13 cellular contexts compared by ENCODE assay signal in the genomic region with DNA sequence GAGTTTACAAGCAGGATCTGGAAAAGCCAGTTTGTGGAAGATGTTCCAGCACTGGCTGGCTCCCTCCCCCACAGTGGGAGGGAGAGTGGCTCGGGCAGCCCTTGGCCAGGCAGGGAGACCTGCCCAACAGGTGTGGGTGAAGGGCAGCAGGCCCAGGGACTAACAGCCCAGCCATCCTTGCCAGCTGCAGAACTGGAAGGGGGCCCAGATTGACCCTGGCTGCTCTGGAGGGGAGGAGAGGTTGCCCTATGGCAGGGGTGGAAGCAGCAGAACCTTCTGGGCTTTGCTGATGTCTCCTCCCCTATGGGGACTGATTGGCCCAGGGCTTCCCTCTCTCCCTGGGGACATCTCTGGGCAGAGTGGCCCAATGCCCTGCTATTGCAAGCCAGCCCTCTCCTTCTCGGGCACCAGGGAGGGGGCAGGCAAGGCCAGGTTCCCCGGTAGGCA. TPM values are rescaled to one million over a fixed set of nuclear protein-coding genes. Genes with fewer than 3 reads are reported as not detected.
A peak's percentile ranks its signal among the peaks of the same experiment; 100 is the strongest.
DNase-seq lines count a peak whose midpoint lies in the region; ATAC-seq and TF ChIP-seq lines count a peak whose summit lies in the region.
"Had no signal": no experiment of that assay in that cellular context is flagged by ENCODE, and none has a peak within 500 bp of the region (broad histone marks: within the 10 kb centered on the region; RNA-seq: fewer than 3 reads in every experiment).

No MANE protein-coding gene starts in this region.

- H3K9me3 ChIP-seq in breast epithelium, result no peaks in the 10 kb centered on the region
- no peaks in the 10 kb centered on the region for H3K9me3 ChIP-seq in lung (ENCODE audit: control insufficient read depth in 2 of 2, insufficient read depth in 1 of 2, low read length in 1 of 2)
- no peaks in the 10 kb centered on the region for H3K9me3 ChIP-seq in GM23248 (ENCODE audit: low read depth)

- H3K4me3 ChIP-seq in breast epithelium (peak overlapping the region in 1 of 3 donors; percentile 36), lung (no peak overlapping the region), GM23248 (no peak overlapping the region)

- in situ Hi-C loops in GM23248 (cut with MboI), result no loop called here

- H3K27me3 ChIP-seq in breast epithelium, result no peaks in the 10 kb centered on the region
- no peaks in the 10 kb centered on the region for H3K27me3 ChIP-seq in lung (ENCODE audit: control insufficient read depth, insufficient read depth)
- no peaks in the 10 kb centered on the region for H3K27me3 ChIP-seq in GM23248 (replicated peaks; ENCODE audit: insufficient read depth)
- H3K27me3 ChIP-seq: brain microvascular endothelial cell had no signal

- DNase-seq in SIG-M5 treated with dmso at 0.1 percent for 504 hours (lab: John Stamatoyannopoulos, UW; ENCODE audit: unreplicated experiment) (peak; percentile 73), SIG-M5 (lab: John Stamatoyannopoulos, UW) (no peak), breast epithelium (ENCODE audit: low spot score in 2 of 2) (peak; percentile 93 to 94), lung (ENCODE audit: low spot score) (peak; percentile 82), ureter (ENCODE audit: low spot score) (peak; percentile 84), GM23248 (no peak)
- no peak for DNase-seq in central memory CD4-positive, alpha-beta T cell
- DNase-seq: activated CD4-positive, alpha-beta T cell treated with anti-CD3 and anti-CD28 coated beads for 48 hours; brain microvascular endothelial cell; hippocampal formation; stimulated activated naive CD4-positive, alpha-beta T cell had no signal

- no peak overlapping the region for H3K9ac ChIP-seq in GM23248

- peak overlapping the region; percentile 91 to 92 for H3K27ac ChIP-seq in breast epithelium
- H3K27ac ChIP-seq in lung (ENCODE audit: low read depth in 1 of 2, low read length in 1 of 2), result peak overlapping the region in 1 of 2 donors; percentile 82
- H3K27ac ChIP-seq in GM23248, result no peak overlapping the region
- H3K27ac ChIP-seq: brain microvascular endothelial cell, HL-60 had no signal

- H3K4me1 ChIP-seq in breast epithelium (peaks cover 0 to 15% of the 10 kb centered on the region in 2 donors), lung (ENCODE audit: control insufficient read depth in 2 of 2, insufficient read depth in 2 of 2, low read length in 2 of 2) (peaks cover 0 to 36% of the 10 kb centered on the region in 2 donors), GM23248 (ENCODE audit: insufficient read depth) (peaks cover 5% of the 10 kb centered on the region; the same call in 1 of the 2 replicates)

- peak; percentile 42 for ATAC-seq in lung (ENCODE audit: insufficient read depth, low FRiP score)
- ATAC-seq in HG03521 (IDR thresholded peaks at IDR 0.05; ENCODE audit: unreplicated experiment), result no peak

- H3K79me2 ChIP-seq in GM23248 (ENCODE audit: insufficient read depth), result no peaks in the 10 kb centered on the region

- intact Hi-C loops in breast epithelium (cut with DNase I; ENCODE audit: low total_unique reads), result no loop called here

- no peaks in the 10 kb centered on the region for H3K36me3 ChIP-seq in breast epithelium
- no peaks in the 10 kb centered on the region for H3K36me3 ChIP-seq in lung (ENCODE audit: control insufficient read depth in 2 of 2, insufficient read depth in 2 of 2, low read length in 2 of 2)
- no peaks in the 10 kb centered on the region for H3K36me3 ChIP-seq in GM23248 (ENCODE audit: low read depth)
- H3K36me3 ChIP-seq: brain microvascular endothelial cell had no signal

- no peak for TF ChIP-seq POLR2A in breast epithelium (IDR thresholded peaks at IDR 0.05)

- no peaks in the 10 kb centered on the region for H3K9me2 ChIP-seq in GM23248 (ENCODE audit: insufficient read depth)

- 62 to 71% methylated on average over 3 of the region's 3 CpGs for WGBS in lung, 2 donors
- WGBS in GM23248 (ENCODE audit: low coverage in 1 of 2, low lambda C conversion rate in 2 of 2, missing lambda C conversion rate in 2 of 2), 2 experiments, result 20 to 23% methylated on average over 3 of the region's 3 CpGs

- no peaks in the 10 kb centered on the region for H4K20me1 ChIP-seq in GM23248 (ENCODE audit: insufficient read depth)

- H2AFZ ChIP-seq in GM23248, result no peak overlapping the region

- no peaks in the 10 kb centered on the region for H3F3A ChIP-seq in GM23248 (ENCODE audit: insufficient read depth)

- no peak overlapping the region for H3K4me2 ChIP-seq in GM23248 (ENCODE audit: unreplicated experiment)

- TF ChIP-seq CTCF in breast epithelium (IDR thresholded peaks at IDR 0.05) (no peak), lung (IDR thresholded peaks at IDR 0.05; ENCODE audit: control extremely low read depth, extremely low read depth) (no peak)

RNA-seq across cellular contexts. Expression of a gene that starts 20.5 kb away (rescaled TPM):
- 10 to 100 TPM; 39.5 to 76.5 (median 47.2) TPM for total RNA-seq in breast epithelium
- total RNA-seq in lung, result 10 to 100 TPM; 42.4 to 52.4 TPM
- 10 to 100 TPM in 1 of 2 donors, 1 to 10 TPM in 1; 9.3 to 34.8 TPM for polyA plus RNA-seq in lung
- total RNA-seq in ureter, result 77.2 TPM
- total RNA-seq in GM23248 (2014; rRNA removed; shearing (Covaris generic)), result 43.4 and 51.0 TPM in 2 replicates
- 4.8 and 4.9 TPM in 2 replicates for polyA plus RNA-seq in GM23248 (2016; fragmentation: Nextera tagmentation; extraction: Ambion mirVana)

Comparison
In these comparisons a context has a peak if more than half of its experiments do, and no peak if none do; other contexts are left out.
1. DNase-seq: peak in SIG-M5 treated with dmso at 0.1 percent for 504 hours (single experiment), breast epithelium (2 of 2), lung (single experiment) and ureter (single experiment); none in SIG-M5 (single experiment), central memory CD4-positive, alpha-beta T cell (single experiment) and GM23248 (single experiment).